Comparison of ENCODE assay signal across 17 cellular contexts in genomic region chr10:75718996-75719395, GRCh38.
A peak's percentile ranks its signal among the peaks of the same experiment; 100 is the strongest.
DNase-seq lines count a peak whose midpoint lies in the region; ATAC-seq lines count a peak whose summit lies in the region.
"Had no signal": no experiment of that assay in that cellular context is flagged by ENCODE, and none has a peak within 500 bp of the region (broad histone marks: within the 10 kb centered on the region; RNA-seq: fewer than 3 reads in every experiment).

No MANE protein-coding gene starts in this region.

- peak; percentile 16 for DNase-seq in Ammon's horn (ENCODE audit: low spot score)
- peak; percentile 53 for DNase-seq in DMS153 treated with DMSO at 0.1 percent for 48 hours (lab: John Stamatoyannopoulos, UW; ENCODE audit: unreplicated experiment)
- DNase-seq in NCI-H187 treated with DMSO at 0.1 percent for 48 hours (lab: John Stamatoyannopoulos, UW): peak; percentile 74
- DNase-seq in NCI-H748 (lab: John Stamatoyannopoulos, UW; ENCODE audit: unreplicated experiment): peak; percentile 53
- no peak for DNase-seq in epidermal melanocyte (ENCODE audit: insufficient read length, low spot score)
- no peak for DNase-seq in retina
- no peak for DNase-seq in stimulated activated CD4-positive, alpha-beta T cell treated with anti-CD3 and anti-CD28 coated beads, Interleukin-4, amount 100 ng/mL, for 1 hour
- DNase-seq: activated CD4-positive, alpha-beta T cell treated with anti-CD3 and anti-CD28 coated beads for 36 hours; activated naive CD4-positive, alpha-beta T cell; activated T-cell treated with anti-CD3 and anti-CD28 coated beads, Interleukin-2, amount 50 U/mL, for 48 hours; effector CD4-positive, alpha-beta T cell; erythroblast; hippocampal formation; immature natural killer cell had no signal

- ATAC-seq in HG02623 (IDR thresholded peaks at IDR 0.05; ENCODE audit: unreplicated experiment): no peak
- ATAC-seq: activated CD4-positive, alpha-beta T cell treated with anti-CD3 and anti-CD28 coated beads for 36 hours; gastroesophageal sphincter; left lobe of liver had no signal

Comparison
In these comparisons a context has a peak if more than half of its experiments do, and no peak if none do; other contexts are left out.
1. DNase-seq: peak in Ammon's horn (single experiment), DMS153 treated with DMSO at 0.1 percent for 48 hours (single experiment), NCI-H187 treated with DMSO at 0.1 percent for 48 hours (single experiment) and NCI-H748 (single experiment); none in epidermal melanocyte (single experiment), retina (single experiment) and stimulated activated CD4-positive, alpha-beta T cell treated with anti-CD3 and anti-CD28 coated beads, Interleukin-4, amount 100 ng/mL, for 1 hour (single experiment).